ENCODE assay signal across 8 cellular contexts in the genomic region with DNA sequence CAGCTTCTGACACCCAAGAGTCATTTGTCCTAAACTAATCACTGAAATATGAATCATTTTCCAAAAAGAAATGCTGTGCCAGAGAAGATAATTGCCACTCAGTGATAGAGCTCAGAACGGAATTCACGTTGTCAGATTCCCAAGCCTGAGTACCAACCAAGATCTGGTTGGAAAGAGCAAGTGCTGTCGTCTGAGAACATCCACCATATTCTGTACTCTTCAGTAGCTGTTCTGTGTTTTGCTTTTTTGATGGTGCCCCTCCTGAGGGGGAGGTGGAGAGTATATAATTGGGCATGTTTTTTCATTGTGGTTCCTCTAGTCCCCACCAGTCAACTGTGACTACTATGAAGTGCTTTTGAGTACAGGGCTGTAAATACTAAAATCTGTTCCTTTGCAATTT. TPM values are rescaled to one million over a fixed set of nuclear protein-coding genes. Genes with fewer than 3 reads are reported as not detected.
DNase-seq lines count a peak whose midpoint lies in the region; ATAC-seq, FAIRE-seq and TF ChIP-seq lines count a peak whose summit lies in the region.

No MANE protein-coding gene starts in this region.

- peaks cover 46% of the 10 kb centered on the region for H3K4me1 Mint-ChIP-seq in CD8-positive, alpha-beta T cell (ENCODE audit: low read depth)

- H3K36me3 Mint-ChIP-seq in CD8-positive, alpha-beta T cell = no peaks in the 10 kb centered on the region

- no peak for TF ChIP-seq CTCF in CD8-positive, alpha-beta T cell (IDR thresholded peaks at IDR 0.05)
- TF ChIP-seq CTCF in ascending aorta (IDR thresholded peaks at IDR 0.05) (no peak), lung (IDR thresholded peaks at IDR 0.05; ENCODE audit: control extremely low read depth, extremely low read depth) (no peak)

- intact Hi-C loops in CD8-positive, alpha-beta T cell (cut with DNase I, micrococcal nuclease) = loop anchor here (1.0 to 10.0 kb wide), 11 partner anchors 13 to 260 kb away; a partner anchor contains a TSS
- intact Hi-C loops in ascending aorta (cut with DNase I) = no loop called here

- no peak for DNase-seq in CD8-positive, alpha-beta T cell
- DNase-seq in ascending aorta (ENCODE audit: low spot score in 2 of 2) = no peak
- no peak for DNase-seq in lung (ENCODE audit: low spot score)
- DNase-seq in GM12891 (ENCODE audit: insufficient read length, low spot score) = no peak
- no peak for DNase-seq in mucosa of gallbladder (ENCODE audit: low spot score)
- DNase-seq in NCI-H1048 (lab: John Stamatoyannopoulos, UW) = no peak

- peak overlapping the region; percentile 81 for H3K27ac Mint-ChIP-seq in CD8-positive, alpha-beta T cell

- POLR2A ChIA-PET in CD8-positive, alpha-beta T cell (lab: Charles Lee) = interaction anchor here (0.9 to 6.5 kb wide), 12 partner anchors 12 to 272 kb away, joined by 3 to 85 read pairs (median 8); a partner anchor contains a TSS

- no peaks in the 10 kb centered on the region for H3K27me3 Mint-ChIP-seq in CD8-positive, alpha-beta T cell (ENCODE audit: low read depth)

- no peaks in the 10 kb centered on the region for H3K9me3 Mint-ChIP-seq in CD8-positive, alpha-beta T cell

- H3K4me3 ChIP-seq in CD8-positive, alpha-beta T cell (ENCODE audit: low read depth, low read length) = peak overlapping the region; percentile 40
- H3K4me3 ChIP-seq in ascending aorta = peak overlapping the region; percentile 41 to 60
- H3K4me3 ChIP-seq in lung = no peak overlapping the region

- 4 to 13% methylated on average over 3 of the region's 3 CpGs for whole genome bisulfite sequencing in lung, 2 donors

- no peaks in the 10 kb centered on the region for H3K9me3 ChIP-seq in CD8-positive, alpha-beta T cell (ENCODE audit: low read length)
- H3K9me3 ChIP-seq in ascending aorta = no peaks in the 10 kb centered on the region
- H3K9me3 ChIP-seq in lung (ENCODE audit: control insufficient read depth in 2 of 2, insufficient read depth in 1 of 2, low read length in 1 of 2) = no peaks in the 10 kb centered on the region

- peak; percentile 59 for ATAC-seq in CD8-positive, alpha-beta T cell
- ATAC-seq in HG03354 (IDR thresholded peaks at IDR 0.05; ENCODE audit: poor library complexity, severe bottlenecking, unreplicated experiment) (peak; percentile 15), lung (ENCODE audit: insufficient read depth, low FRiP score) (no peak), HG03571 (IDR thresholded peaks at IDR 0.05; ENCODE audit: unreplicated experiment) (no peak)

- CTCF ChIA-PET in CD8-positive, alpha-beta T cell (lab: Charles Lee) = interaction anchor here (0.7 to 7.2 kb wide), 18 partner anchors 10 to 167 kb away, joined by 3 to 74 read pairs (median 6); a partner anchor contains a TSS

- peaks cover 49% of the 10 kb centered on the region for H3K4me1 ChIP-seq in CD8-positive, alpha-beta T cell (ENCODE audit: insufficient read depth, low read length)
- H3K4me1 ChIP-seq in ascending aorta = peaks cover 0 to 5% of the 10 kb centered on the region in 2 donors
- peaks cover 0 to 3% of the 10 kb centered on the region in 2 donors for H3K4me1 ChIP-seq in lung (ENCODE audit: control insufficient read depth in 2 of 2, insufficient read depth in 2 of 2, low read length in 2 of 2)

- H3K27ac ChIP-seq in CD8-positive, alpha-beta T cell (ENCODE audit: low read depth, low read length) = peak overlapping the region; percentile 55
- H3K27ac ChIP-seq in ascending aorta = peak overlapping the region; percentile 67 to 71
- peak overlapping the region; percentile 16 to 81 for H3K27ac ChIP-seq in lung (ENCODE audit: low read depth in 1 of 2, low read length in 1 of 2)

- no peaks in the 10 kb centered on the region for H3K36me3 ChIP-seq in CD8-positive, alpha-beta T cell (ENCODE audit: insufficient read depth, low read length)
- H3K36me3 ChIP-seq in ascending aorta (no peaks in the 10 kb centered on the region), lung (ENCODE audit: control insufficient read depth in 2 of 2, insufficient read depth in 2 of 2, low read length in 2 of 2) (no peaks in the 10 kb centered on the region)

- peak overlapping the region; percentile 72 for H3K4me3 Mint-ChIP-seq in CD8-positive, alpha-beta T cell

- H3K27me3 ChIP-seq in CD8-positive, alpha-beta T cell (ENCODE audit: insufficient read depth, low read length) = no peaks in the 10 kb centered on the region
- H3K27me3 ChIP-seq in ascending aorta (no peaks in the 10 kb centered on the region), lung (ENCODE audit: control insufficient read depth, insufficient read depth) (no peaks in the 10 kb centered on the region)

- no peak for FAIRE-seq in GM12891 (lab: Jason Lieb, UNC)

- no peak for TF ChIP-seq POLR2A in GM12891 (IDR thresholded peaks at IDR 0.05; ENCODE audit: low read depth, low read length)

TF ChIP-seq in GM12891, 5 proteins besides CTCF, POLR2A, EP300 and RAD21:
- no peak for TF ChIP-seq PAX5 (IDR thresholded peaks at IDR 0.05; ENCODE audit: insufficient read depth, low read length, severe bottlenecking)
- TF ChIP-seq SPI1 (IDR thresholded peaks at IDR 0.05; ENCODE audit: low read depth, low read length) = no peak
- TF ChIP-seq TAF1 (IDR thresholded peaks at IDR 0.05; ENCODE audit: low read depth, low read length) = no peak
- TF ChIP-seq POLR2AphosphoS5 (IDR thresholded peaks at IDR 0.05; ENCODE audit: low read depth, low read length) = no peak
- TF ChIP-seq POU2F2 (IDR thresholded peaks at IDR 0.05; ENCODE audit: low read depth, low read length) = no peak

RNA-seq across cellular contexts. Expression of a gene that starts 13.2 kb away (rescaled TPM):
- total RNA-seq in CD8-positive, alpha-beta T cell = 10 to 100 TPM; 18.4 to 26.5 TPM
- 11.7 TPM for total RNA-seq in ascending aorta
- 100 to 1,000 TPM in 1 of 2 donors, 10 to 100 TPM in 1; 61.5 to 122 TPM for total RNA-seq in lung
- 10 to 100 TPM; 17.2 to 25.0 TPM for polyA plus RNA-seq in lung
- polyA plus RNA-seq in GM12891 (2012; ENCODE audit: low read depth, missing spikeins) = 8.8 TPM
- total RNA-seq in mucosa of gallbladder = 46.6 TPM

RNA-seq across cellular contexts. Expression of a gene that starts 46.6 kb away (rescaled TPM):
- 10 to 100 TPM; 21.6 to 23.1 TPM for total RNA-seq in CD8-positive, alpha-beta T cell
- 3.2 TPM for total RNA-seq in ascending aorta
- total RNA-seq in lung = 10 to 100 TPM; 20.1 to 25.8 TPM
- 10 to 100 TPM; 30.5 to 32.0 TPM for polyA plus RNA-seq in lung
- polyA plus RNA-seq in GM12891 (2012; ENCODE audit: low read depth, missing spikeins) = 31.5 TPM
- 17.1 TPM for total RNA-seq in mucosa of gallbladder

Comparison
In these comparisons a context has a peak if more than half of its experiments do, and no peak if none do; other contexts are left out.
1. ATAC-seq: peak in CD8-positive, alpha-beta T cell (single experiment) and HG03354 (single experiment); none in lung (single experiment) and HG03571 (single experiment).
2. Peak in every context shown above with its lines, with median percentiles within 50 percentile points of each other: H3K27ac ChIP-seq.